In the genomic region with DNA sequence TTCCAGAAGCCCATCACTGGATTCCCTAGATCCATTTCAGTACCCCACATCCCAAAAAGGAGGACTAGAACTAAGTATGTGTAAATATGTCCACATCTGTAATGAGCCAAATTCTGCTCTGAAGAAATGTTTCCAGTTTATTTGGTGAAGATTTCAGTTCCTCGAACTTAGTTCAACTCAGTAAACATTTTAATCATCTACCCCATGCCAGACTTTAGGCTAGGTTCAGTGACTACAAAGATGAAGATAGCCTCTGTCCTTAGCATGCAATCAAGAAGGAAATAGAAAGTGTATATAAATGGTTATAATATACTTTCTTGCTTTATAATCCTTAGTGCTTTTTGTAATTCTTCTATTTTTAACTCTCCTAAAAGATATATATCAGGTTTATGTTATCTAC, we compare ENCODE assay signal across 11 cellular contexts. TPM values are rescaled to one million over a fixed set of nuclear protein-coding genes. Genes with fewer than 3 reads are reported as not detected.
DNase-seq lines count a peak whose midpoint lies in the region; ATAC-seq and TF ChIP-seq lines count a peak whose summit lies in the region.
"Had no signal": no experiment of that assay in that cellular context is flagged by ENCODE, and none has a peak within 500 bp of the region (broad histone marks: within the 10 kb centered on the region; RNA-seq: fewer than 3 reads in every experiment).

No MANE protein-coding gene starts in this region.

- H3K4me1 Mint-ChIP-seq in mesothelial cell of epicardium, result peaks cover 23% of the 10 kb centered on the region
- no peaks in the 10 kb centered on the region for H3K4me1 Mint-ChIP-seq in stimulated activated naive CD8-positive, alpha-beta T cell treated with anti-CD3 and anti-CD28 coated beads, Interleukin-15, amount 100 ng/mL, for 72 hours
- H3K4me1 Mint-ChIP-seq: B cell had no signal

- no CpG with 5 or more reads among the region's 1 CpG for WGBS in IMR-90 (ENCODE audit: extremely low coverage in 2 of 2, insufficient read length in 1 of 2), 2 experiments

- H3K18ac ChIP-seq in IMR-90 (ENCODE audit: low read depth, low read length), result peak overlapping the region; percentile 27

- dilution Hi-C loops in IMR-90 (cut with HindIII; ENCODE audit: low sequenced_read_pairs, unreplicated experiment), result no loop called here

- H3K9me3 Mint-ChIP-seq in mesothelial cell of epicardium, result no peaks in the 10 kb centered on the region
- H3K9me3 Mint-ChIP-seq in stimulated activated naive CD8-positive, alpha-beta T cell treated with anti-CD3 and anti-CD28 coated beads, Interleukin-15, amount 100 ng/mL, for 72 hours, result no peaks in the 10 kb centered on the region
- H3K9me3 Mint-ChIP-seq: activated CD4-positive, alpha-beta memory T cell treated with anti-CD3 and anti-CD28 coated beads for 36 hours had no signal

- in situ Hi-C loops in IMR-90 (cut with MboI; ENCODE audit: low sequenced_read_pairs), result no loop called here

- peak overlapping the region; percentile 7 for H4K5ac ChIP-seq in IMR-90 (ENCODE audit: low read depth, low read length)

- H3K9me1 ChIP-seq in IMR-90 (ENCODE audit: insufficient read depth, low read length), result peaks cover 11% of the 10 kb centered on the region

- peak overlapping the region; percentile 0; the same call in 1 of the 2 replicates for H3K9ac ChIP-seq in IMR-90 (ENCODE audit: low read depth, low read length)
- H3K9ac ChIP-seq in stomach smooth muscle (ENCODE audit: low read length in 2 of 2), result peak overlapping the region; percentile 49 to 58

- no peak for DNase-seq in IMR-90
- DNase-seq in mesothelial cell of epicardium (ENCODE audit: low spot score in 2 of 2, unreplicated experiment in 2 of 2), result no peak
- no peak for DNase-seq in stimulated activated naive CD8-positive, alpha-beta T cell treated with anti-CD3 and anti-CD28 coated beads, Interleukin-15, amount 100 ng/mL, for 72 hours
- DNase-seq in NCI-H2227 treated with DMSO at 0.1 percent for 48 hours (lab: John Stamatoyannopoulos, UW), result no peak
- no peak for DNase-seq in dermis blood vessel endothelial cell
- DNase-seq in H7, result no peak
- DNase-seq: activated CD4-positive, alpha-beta memory T cell treated with anti-CD3 and anti-CD28 coated beads for 36 hours; Karpas-422 had no signal

- ATAC-seq in IMR-90 (ENCODE audit: low read depth), result peak; percentile 4
- ATAC-seq in stimulated activated naive CD8-positive, alpha-beta T cell treated with anti-CD3 and anti-CD28 coated beads, Interleukin-15, amount 100 ng/mL, for 72 hours, result no peak

- no peak for TF ChIP-seq POLR2A in IMR-90 (IDR thresholded peaks at IDR 0.05; ENCODE audit: low read depth, low read length)

- no peaks in the 10 kb centered on the region for H3K36me3 Mint-ChIP-seq in mesothelial cell of epicardium
- H3K36me3 Mint-ChIP-seq: activated CD4-positive, alpha-beta memory T cell treated with anti-CD3 and anti-CD28 coated beads for 36 hours had no signal

- peak overlapping the region; percentile 29 for H2AK9ac ChIP-seq in IMR-90 (replicated peaks; ENCODE audit: low read depth, low read length, poor library complexity)

- peak overlapping the region; percentile 50 for H4K91ac ChIP-seq in IMR-90 (ENCODE audit: insufficient read depth, low read depth, low read length)

- no peaks in the 10 kb centered on the region for H3K27me3 ChIP-seq in IMR-90 (ENCODE audit: control insufficient read depth, insufficient read depth, low read length)
- no peaks in the 10 kb centered on the region for H3K27me3 ChIP-seq in stomach smooth muscle (ENCODE audit: control insufficient read depth in 1 of 2, insufficient read depth in 2 of 2, low read length in 2 of 2)
- no peaks in the 10 kb centered on the region for H3K27me3 ChIP-seq in H7 (ENCODE audit: control insufficient read depth, insufficient read depth, low read length)

- H2AFZ ChIP-seq in IMR-90 (replicated peaks; ENCODE audit: low read length, poor library complexity), result no peak overlapping the region

- H4K20me1 ChIP-seq in IMR-90 (ENCODE audit: insufficient read depth, low read length), result peaks cover 10% of the 10 kb centered on the region; the same call in 1 of the 2 replicates

- intact Hi-C loops in IMR-90 (cut with micrococcal nuclease), result loop anchor here (1.0 to 2.0 kb wide), 2 partner anchors 21 to 43 kb away; a partner anchor contains a TSS

- H3K27ac Mint-ChIP-seq in mesothelial cell of epicardium, result peak overlapping the region; percentile 87
- no peak overlapping the region for H3K27ac Mint-ChIP-seq in stimulated activated naive CD8-positive, alpha-beta T cell treated with anti-CD3 and anti-CD28 coated beads, Interleukin-15, amount 100 ng/mL, for 72 hours
- H3K27ac Mint-ChIP-seq: activated CD4-positive, alpha-beta memory T cell treated with anti-CD3 and anti-CD28 coated beads for 36 hours; B cell had no signal

- H3K4me1 ChIP-seq in IMR-90 (ENCODE audit: control insufficient read depth, insufficient read depth, low read length) (peaks cover 16% of the 10 kb centered on the region), stomach smooth muscle (ENCODE audit: control insufficient read depth, insufficient read depth, low read length) (peaks cover 20% of the 10 kb centered on the region)

- H2BK120ac ChIP-seq in IMR-90 (ENCODE audit: low read depth, low read length), result peak overlapping the region; percentile 63

- H3K23ac ChIP-seq in IMR-90 (ENCODE audit: low read depth, low read length), result peak overlapping the region; percentile 78; the same call in 1 of the 2 replicates

- H3K9me3 ChIP-seq in IMR-90 (ENCODE audit: control insufficient read depth, insufficient read depth, low read length), result no peaks in the 10 kb centered on the region
- no peaks in the 10 kb centered on the region for H3K9me3 ChIP-seq in stomach smooth muscle (ENCODE audit: control insufficient read depth in 2 of 2, low read length in 2 of 2)

- H2BK5ac ChIP-seq in IMR-90 (ENCODE audit: low read depth, low read length, poor library complexity, severe bottlenecking), result peak overlapping the region; percentile 89

- peaks cover 11 to 74% of the 10 kb centered on the region in 2 experiments for H3K79me1 ChIP-seq in IMR-90 (ENCODE audit: low read depth in 1 of 2, low read length in 2 of 2)

- no peak for TF ChIP-seq RAD21 in IMR-90 (IDR thresholded peaks at IDR 0.05; ENCODE audit: low read length)

- peak overlapping the region; percentile 68 for H3K4ac ChIP-seq in IMR-90 (ENCODE audit: low read depth, low read length)

- POLR2A ChIA-PET in IMR-90 (lab: Charles Lee; ENCODE audit: unreplicated experiment), result interaction anchor here (1.3 to 1.5 kb wide), 2 partner anchors 9 to 27 kb away, joined by 3 to 8 read pairs; no protein-coding TSS in a partner anchor

- H4K8ac ChIP-seq in IMR-90 (ENCODE audit: low read depth in 2 of 2, low read length in 2 of 2), result peak overlapping the region; percentile 23 to 61; a peak in 3 of 4 replicates

- H3K4me2 ChIP-seq in IMR-90 (ENCODE audit: low read depth, low read length), result peak overlapping the region; percentile 57

- H2AK5ac ChIP-seq in IMR-90 (ENCODE audit: low read depth, low read length), result peak overlapping the region; percentile 59; the same call in 1 of the 2 replicates

- no peaks in the 10 kb centered on the region for H3K27me3 Mint-ChIP-seq in mesothelial cell of epicardium (ENCODE audit: low read depth)
- H3K27me3 Mint-ChIP-seq in stimulated activated naive CD8-positive, alpha-beta T cell treated with anti-CD3 and anti-CD28 coated beads, Interleukin-15, amount 100 ng/mL, for 72 hours, result no peaks in the 10 kb centered on the region

- H3K27ac ChIP-seq in IMR-90 (ENCODE audit: insufficient read depth, low read length) (peak overlapping the region; percentile 83), cingulate gyrus (ENCODE audit: low read depth, low read length) (peak overlapping the region; percentile 57), stomach smooth muscle (ENCODE audit: low read length) (peak overlapping the region; percentile 85)

- peak overlapping the region; percentile 78 for H2BK20ac ChIP-seq in IMR-90 (ENCODE audit: low read depth, low read length)

- peak overlapping the region; percentile 71 for H3K14ac ChIP-seq in IMR-90 (replicated peaks; ENCODE audit: low read depth, low read length)

- BruUV-seq in IMR-90 (replicated peaks; lab: Mats Ljungman, UMichigan), result no TSS peak

- H3K56ac ChIP-seq in IMR-90 (ENCODE audit: extremely low read depth, insufficient read depth, low read length), result peak overlapping the region; percentile 67

- no peak for TF ChIP-seq CTCF in IMR-90 (conservative IDR thresholded peaks at IDR 0.05; ENCODE audit: low read depth, low read length)
- TF ChIP-seq CTCF in mesothelial cell of epicardium (IDR thresholded peaks at IDR 0.05; ENCODE audit: unreplicated experiment), result no peak

- H3K4me3 ChIP-seq in IMR-90 (ENCODE audit: insufficient read depth, low read depth, low read length), result no peak overlapping the region
- H3K4me3 ChIP-seq in stomach smooth muscle (ENCODE audit: low read length in 2 of 2), result peak overlapping the region; percentile 26 to 52
- H3K4me3 ChIP-seq in H7 (ENCODE audit: insufficient read depth, low read depth, low read length), result no peak overlapping the region

- H2BK15ac ChIP-seq in IMR-90 (ENCODE audit: low read depth, low read length), result peak overlapping the region; percentile 27; the same call in 1 of the 3 replicates

- H3K36me3 ChIP-seq in IMR-90 (ENCODE audit: control insufficient read depth, insufficient read depth, low read length) (no peaks in the 10 kb centered on the region), stomach smooth muscle (ENCODE audit: control insufficient read depth in 2 of 2, insufficient read depth in 2 of 2, low read length in 2 of 2) (no peaks in the 10 kb centered on the region), H7 (replicated peaks; ENCODE audit: control insufficient read depth, insufficient read depth, low read length) (no peaks in the 10 kb centered on the region)

- CTCF ChIA-PET in IMR-90 (lab: Yijun Ruan, JAX), result interaction anchor here (1.2 to 1.6 kb wide), 2 partner anchors 11 to 42 kb away, joined by 7 to 11 read pairs; no protein-coding TSS in a partner anchor

- no peak overlapping the region for H3K4me3 Mint-ChIP-seq in mesothelial cell of epicardium
- no peak overlapping the region for H3K4me3 Mint-ChIP-seq in stimulated activated naive CD8-positive, alpha-beta T cell treated with anti-CD3 and anti-CD28 coated beads, Interleukin-15, amount 100 ng/mL, for 72 hours
- H3K4me3 Mint-ChIP-seq: activated CD4-positive, alpha-beta memory T cell treated with anti-CD3 and anti-CD28 coated beads for 36 hours; B cell had no signal

TF ChIP-seq in IMR-90, 13 proteins besides CTCF, POLR2A, EP300 and RAD21 (continues in another document):
- no peak for TF ChIP-seq RFX5 (IDR thresholded peaks at IDR 0.05; ENCODE audit: low read depth, low read length)
- TF ChIP-seq RCOR1 (IDR thresholded peaks at IDR 0.05; ENCODE audit: insufficient replicate concordance, low read length), result no peak
- TF ChIP-seq CHD1 (IDR thresholded peaks at IDR 0.05; ENCODE audit: low read depth, low read length), result no peak
- TF ChIP-seq BHLHE40 (IDR thresholded peaks at IDR 0.05; ENCODE audit: low read depth, low read length), result no peak

RNA-seq across cellular contexts. Expression of a gene that starts 21.5 kb away (rescaled TPM):
- 17.4 and 18.3 TPM in 2 replicates for total RNA-seq in IMR-90 (2012; rRNA removed)
- 35.4 and 42.8 TPM in 2 replicates for polyA plus RNA-seq in IMR-90 (2012; rRNA removed)
- polyA plus RNA-seq in IMR-90 (2012; cell fraction: cytosol; rRNA removed), result 16.0 and 32.6 TPM in 2 replicates
- 90.1 and 162 TPM in 2 replicates for polyA plus RNA-seq in IMR-90 (2012; cell fraction: nucleus; rRNA removed; ENCODE audit: low replicate concordance)
- total RNA-seq in mesothelial cell of epicardium, result 33.5 to 36.1 TPM (median 34.5 TPM) in 3 replicates
- total RNA-seq in dermis blood vessel endothelial cell, result 15.8 and 24.5 TPM in 2 replicates
- 12.3 and 13.7 TPM in 2 replicates for total RNA-seq in H7 (2014; rRNA removed; shearing (Covaris generic))

Comparison
In these comparisons a context has a peak if more than half of its experiments do, and no peak if none do; other contexts are left out.
1. H3K4me3 ChIP-seq: peak in stomach smooth muscle (2 of 2); none in IMR-90 (single experiment) and H7 (single experiment).
2. Peak in every context shown above with its lines, with median percentiles within 50 percentile points of each other: H3K27ac ChIP-seq.